In genomic region chr4:100525689-100526088, GRCh38 we compare ENCODE assay signal across 31 cellular contexts. TPM values are rescaled to one million over a fixed set of nuclear protein-coding genes. Genes with fewer than 3 reads are reported as not detected.
"Had no signal": no experiment of that assay in that cellular context is flagged by ENCODE, and none has a peak within 500 bp of the region (broad histone marks: within the 10 kb centered on the region; RNA-seq: fewer than 3 reads in every experiment).

No MANE protein-coding gene starts in this region.

- H3K4me1 ChIP-seq: adrenal gland, body of pancreas, colonic mucosa, esophagus squamous epithelium, left lung, pancreas, right lobe of liver, uterus had no signal

- H3K27ac ChIP-seq: adrenal gland, body of pancreas, cardiac muscle cell, colonic mucosa, esophagus squamous epithelium, pancreas, right lobe of liver, uterus, VCaP had no signal

- H3K4me3 ChIP-seq: adrenal gland, body of pancreas, cardiac muscle cell, colonic mucosa, esophagus squamous epithelium, left lung, pancreas, right lobe of liver, skin epidermis, uterus had no signal

- H3K27me3 ChIP-seq: adrenal gland, body of pancreas, cardiac muscle cell, colonic mucosa, esophagus squamous epithelium, left lung, pancreas, right lobe of liver, uterus had no signal

- H3K36me3 ChIP-seq: adrenal gland, cardiac muscle cell, colonic mucosa, esophagus squamous epithelium, left lung, pancreas, right lobe of liver, uterus had no signal

- ATAC-seq: body of pancreas, left lung, pancreas, right lobe of liver had no signal

- H3K9me3 ChIP-seq: adrenal gland, body of pancreas, colonic mucosa, esophagus squamous epithelium, pancreas, right lobe of liver, uterus had no signal

- FAIRE-seq: pancreas, TTC549 had no signal

- DNase-seq: activated CD4-positive, alpha-beta T cell treated with anti-CD3 and anti-CD28 coated beads for 48 hours; activated CD4-positive, alpha-beta T cell treated with anti-CD3 and anti-CD28 coated beads, Interleukin-2, amount 50 U/mL, for 48 hours; activated CD8-positive, alpha-beta memory T cell treated with anti-CD3 and anti-CD28 coated beads for 24 hours; activated effector memory CD4-positive, alpha-beta T cell treated with anti-CD3 and anti-CD28 coated beads, Interleukin-2, amount 50 U/mL, for 16 hours; activated naive CD4-positive, alpha-beta T cell treated with anti-CD3 and anti-CD28 coated beads for 36 hours; activated naive CD8-positive, alpha-beta T cell treated with anti-CD3 and anti-CD28 coated beads for 36 hours; activated T-cell treated with anti-CD3 and anti-CD28 coated beads, Interleukin-2, amount 50 U/mL, for 1 hour; adrenal gland; aorta; body of pancreas; cerebellar nuclear complex; colonic mucosa; esophagus squamous epithelium; kidney glomerular epithelial cell; left lung; mammary epithelial cell; naive B cell; nucleus accumbens; pancreas; right lobe of liver; stimulated activated CD4-positive, alpha-beta T cell treated with anti-CD3 and anti-CD28 coated beads, Interleukin-12 subunit alpha, Interleukin-12 subunit beta, amount 100 ng/mL, for 4 hours; stimulated activated CD4-positive, alpha-beta T cell treated with anti-CD3 and anti-CD28 coated beads, Interleukin-4, amount 100 ng/mL, for 1 hour; substantia nigra; uterus had no signal

RNA-seq across cellular contexts. Expression of gene EMCN, which starts 7.9 kb away (rescaled TPM):
- total RNA-seq: activated naive CD4-positive, alpha-beta T cell treated with anti-CD3 and anti-CD28 coated beads for 36 hours; activated naive CD8-positive, alpha-beta T cell treated with anti-CD3 and anti-CD28 coated beads for 36 hours; activated T-helper 1 cell treated with anti-CD3 and anti-CD28 coated beads, Interleukin-12 subunit alpha, Interleukin-12 subunit beta, Interleukin-2, Interleukin-4 antibody, amounts not matched to agents 30 ng/mL and 10 ng/mL and 1 ng/mL, durations not matched to agents 14 hours and 24 hours and 36 hours; mammary epithelial cell; neural crest cell; T-helper 1 cell treated with Interleukin-12 subunit alpha and Interleukin-12 subunit beta and Interleukin-4 antibody, amounts not matched to agents 30 ng/mL and 1 ng/mL, for 36 hours had no signal
